ENCODE assay signal across 1 cellular context in genomic region chr19:16442386-16443276, GRCh38.
TF ChIP-seq lines count a peak whose summit lies in the region.

No MANE protein-coding gene starts in this region.

TF ChIP-seq in HEK293, 187 proteins besides CTCF, POLR2A, EP300 and RAD21 (continued from another document and continues in another):
- TF ChIP-seq, protein P1, sequence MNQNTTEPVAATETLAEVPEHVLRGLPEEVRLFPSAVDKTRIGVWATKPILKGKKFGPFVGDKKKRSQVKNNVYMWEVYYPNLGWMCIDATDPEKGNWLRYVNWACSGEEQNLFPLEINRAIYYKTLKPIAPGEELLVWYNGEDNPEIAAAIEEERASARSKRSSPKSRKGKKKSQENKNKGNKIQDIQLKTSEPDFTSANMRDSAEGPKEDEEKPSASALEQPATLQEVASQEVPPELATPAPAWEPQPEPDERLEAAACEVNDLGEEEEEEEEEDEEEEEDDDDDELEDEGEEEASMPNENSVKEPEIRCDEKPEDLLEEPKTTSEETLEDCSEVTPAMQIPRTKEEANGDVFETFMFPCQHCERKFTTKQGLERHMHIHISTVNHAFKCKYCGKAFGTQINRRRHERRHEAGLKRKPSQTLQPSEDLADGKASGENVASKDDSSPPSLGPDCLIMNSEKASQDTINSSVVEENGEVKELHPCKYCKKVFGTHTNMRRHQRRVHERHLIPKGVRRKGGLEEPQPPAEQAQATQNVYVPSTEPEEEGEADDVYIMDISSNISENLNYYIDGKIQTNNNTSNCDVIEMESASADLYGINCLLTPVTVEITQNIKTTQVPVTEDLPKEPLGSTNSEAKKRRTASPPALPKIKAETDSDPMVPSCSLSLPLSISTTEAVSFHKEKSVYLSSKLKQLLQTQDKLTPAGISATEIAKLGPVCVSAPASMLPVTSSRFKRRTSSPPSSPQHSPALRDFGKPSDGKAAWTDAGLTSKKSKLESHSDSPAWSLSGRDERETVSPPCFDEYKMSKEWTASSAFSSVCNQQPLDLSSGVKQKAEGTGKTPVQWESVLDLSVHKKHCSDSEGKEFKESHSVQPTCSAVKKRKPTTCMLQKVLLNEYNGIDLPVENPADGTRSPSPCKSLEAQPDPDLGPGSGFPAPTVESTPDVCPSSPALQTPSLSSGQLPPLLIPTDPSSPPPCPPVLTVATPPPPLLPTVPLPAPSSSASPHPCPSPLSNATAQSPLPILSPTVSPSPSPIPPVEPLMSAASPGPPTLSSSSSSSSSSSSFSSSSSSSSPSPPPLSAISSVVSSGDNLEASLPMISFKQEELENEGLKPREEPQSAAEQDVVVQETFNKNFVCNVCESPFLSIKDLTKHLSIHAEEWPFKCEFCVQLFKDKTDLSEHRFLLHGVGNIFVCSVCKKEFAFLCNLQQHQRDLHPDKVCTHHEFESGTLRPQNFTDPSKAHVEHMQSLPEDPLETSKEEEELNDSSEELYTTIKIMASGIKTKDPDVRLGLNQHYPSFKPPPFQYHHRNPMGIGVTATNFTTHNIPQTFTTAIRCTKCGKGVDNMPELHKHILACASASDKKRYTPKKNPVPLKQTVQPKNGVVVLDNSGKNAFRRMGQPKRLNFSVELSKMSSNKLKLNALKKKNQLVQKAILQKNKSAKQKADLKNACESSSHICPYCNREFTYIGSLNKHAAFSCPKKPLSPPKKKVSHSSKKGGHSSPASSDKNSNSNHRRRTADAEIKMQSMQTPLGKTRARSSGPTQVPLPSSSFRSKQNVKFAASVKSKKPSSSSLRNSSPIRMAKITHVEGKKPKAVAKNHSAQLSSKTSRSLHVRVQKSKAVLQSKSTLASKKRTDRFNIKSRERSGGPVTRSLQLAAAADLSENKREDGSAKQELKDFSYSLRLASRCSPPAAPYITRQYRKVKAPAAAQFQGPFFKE (tag by site-specific recombination; IDR thresholded peaks at IDR 0.05; ENCODE audit: borderline replicate concordance), result no peak
- peak; percentile 37; the same call in 1 of the 2 replicates for TF ChIP-seq ZBTB48 (tag by site-specific recombination; IDR thresholded peaks at IDR 0.05)
- no peak for TF ChIP-seq ZNF2 (tag by site-specific recombination; IDR thresholded peaks at IDR 0.05)
- TF ChIP-seq SP3 (tag by site-specific recombination; IDR thresholded peaks at IDR 0.05), result no peak
- TF ChIP-seq ZNF19 (tag by site-specific recombination; IDR thresholded peaks at IDR 0.05; ENCODE audit: low read depth), result no peak
- no peak for TF ChIP-seq YY2 (tag by site-specific recombination; IDR thresholded peaks at IDR 0.05)
- no peak for TF ChIP-seq ZNF518A (tag by site-specific recombination; conservative IDR thresholded peaks at IDR 0.05; ENCODE audit: low read depth)
- no peak for TF ChIP-seq ZNF37A (tag by site-specific recombination; IDR thresholded peaks at IDR 0.05)
- TF ChIP-seq ZNF664 (tag by site-specific recombination; IDR thresholded peaks at IDR 0.05), result 0 out of 2 replicates have a peak, but pooled peaks have one; percentile 33
- TF ChIP-seq ZNF837 (tag by site-specific recombination; IDR thresholded peaks at IDR 0.05), result no peak
- no peak for TF ChIP-seq ZNF112 (tag by site-specific recombination; IDR thresholded peaks at IDR 0.05)
- TF ChIP-seq ZIC2 (tag by site-specific recombination; IDR thresholded peaks at IDR 0.05), result peak; percentile 93
- TF ChIP-seq, protein P2, sequence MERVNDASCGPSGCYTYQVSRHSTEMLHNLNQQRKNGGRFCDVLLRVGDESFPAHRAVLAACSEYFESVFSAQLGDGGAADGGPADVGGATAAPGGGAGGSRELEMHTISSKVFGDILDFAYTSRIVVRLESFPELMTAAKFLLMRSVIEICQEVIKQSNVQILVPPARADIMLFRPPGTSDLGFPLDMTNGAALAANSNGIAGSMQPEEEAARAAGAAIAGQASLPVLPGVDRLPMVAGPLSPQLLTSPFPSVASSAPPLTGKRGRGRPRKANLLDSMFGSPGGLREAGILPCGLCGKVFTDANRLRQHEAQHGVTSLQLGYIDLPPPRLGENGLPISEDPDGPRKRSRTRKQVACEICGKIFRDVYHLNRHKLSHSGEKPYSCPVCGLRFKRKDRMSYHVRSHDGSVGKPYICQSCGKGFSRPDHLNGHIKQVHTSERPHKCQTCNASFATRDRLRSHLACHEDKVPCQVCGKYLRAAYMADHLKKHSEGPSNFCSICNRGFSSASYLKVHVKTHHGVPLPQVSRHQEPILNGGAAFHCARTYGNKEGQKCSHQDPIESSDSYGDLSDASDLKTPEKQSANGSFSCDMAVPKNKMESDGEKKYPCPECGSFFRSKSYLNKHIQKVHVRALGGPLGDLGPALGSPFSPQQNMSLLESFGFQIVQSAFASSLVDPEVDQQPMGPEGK (tag by site-specific recombination; IDR thresholded peaks at IDR 0.05), result peak; percentile 86
- TF ChIP-seq ZNF138 (tag by site-specific recombination; IDR thresholded peaks at IDR 0.05; ENCODE audit: borderline replicate concordance), result no peak
- peak; percentile 43; the same call in 1 of the 2 replicates for TF ChIP-seq ZNF335 (tag by site-specific recombination; conservative IDR thresholded peaks at IDR 0.05)
- TF ChIP-seq ZNF148 (tag by site-specific recombination; IDR thresholded peaks at IDR 0.05; ENCODE audit: borderline replicate concordance), result no peak
- TF ChIP-seq ZNF791 (tag by site-specific recombination; IDR thresholded peaks at IDR 0.05), result no peak
- peak; percentile 94 for TF ChIP-seq ZNF600 (tag by site-specific recombination; IDR thresholded peaks at IDR 0.05)
- TF ChIP-seq ZNF202 (tag by site-specific recombination; IDR thresholded peaks at IDR 0.05; ENCODE audit: borderline replicate concordance), result no peak
- no peak for TF ChIP-seq ZNF707 (tag by site-specific recombination; IDR thresholded peaks at IDR 0.05)
- TF ChIP-seq, protein P3, sequence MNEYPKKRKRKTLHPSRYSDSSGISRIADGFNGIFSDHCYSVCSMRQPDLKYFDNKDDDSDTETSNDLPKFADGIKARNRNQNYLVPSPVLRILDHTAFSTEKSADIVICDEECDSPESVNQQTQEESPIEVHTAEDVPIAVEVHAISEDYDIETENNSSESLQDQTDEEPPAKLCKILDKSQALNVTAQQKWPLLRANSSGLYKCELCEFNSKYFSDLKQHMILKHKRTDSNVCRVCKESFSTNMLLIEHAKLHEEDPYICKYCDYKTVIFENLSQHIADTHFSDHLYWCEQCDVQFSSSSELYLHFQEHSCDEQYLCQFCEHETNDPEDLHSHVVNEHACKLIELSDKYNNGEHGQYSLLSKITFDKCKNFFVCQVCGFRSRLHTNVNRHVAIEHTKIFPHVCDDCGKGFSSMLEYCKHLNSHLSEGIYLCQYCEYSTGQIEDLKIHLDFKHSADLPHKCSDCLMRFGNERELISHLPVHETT (tag by site-specific recombination; IDR thresholded peaks at IDR 0.05), result 0 out of 2 replicates have a peak, but pooled peaks have one; percentile 54
- no peak for TF ChIP-seq ZNF747 (tag by site-specific recombination; IDR thresholded peaks at IDR 0.05)
- no peak for TF ChIP-seq ZNF311 (tag by site-specific recombination; IDR thresholded peaks at IDR 0.05; ENCODE audit: borderline replicate concordance)
- TF ChIP-seq, protein P4, sequence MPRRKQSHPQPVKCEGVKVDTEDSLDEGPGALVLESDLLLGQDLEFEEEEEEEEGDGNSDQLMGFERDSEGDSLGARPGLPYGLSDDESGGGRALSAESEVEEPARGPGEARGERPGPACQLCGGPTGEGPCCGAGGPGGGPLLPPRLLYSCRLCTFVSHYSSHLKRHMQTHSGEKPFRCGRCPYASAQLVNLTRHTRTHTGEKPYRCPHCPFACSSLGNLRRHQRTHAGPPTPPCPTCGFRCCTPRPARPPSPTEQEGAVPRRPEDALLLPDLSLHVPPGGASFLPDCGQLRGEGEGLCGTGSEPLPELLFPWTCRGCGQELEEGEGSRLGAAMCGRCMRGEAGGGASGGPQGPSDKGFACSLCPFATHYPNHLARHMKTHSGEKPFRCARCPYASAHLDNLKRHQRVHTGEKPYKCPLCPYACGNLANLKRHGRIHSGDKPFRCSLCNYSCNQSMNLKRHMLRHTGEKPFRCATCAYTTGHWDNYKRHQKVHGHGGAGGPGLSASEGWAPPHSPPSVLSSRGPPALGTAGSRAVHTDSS (tag by site-specific recombination; IDR thresholded peaks at IDR 0.05), result no peak
- TF ChIP-seq ZNF555 (tag by site-specific recombination; conservative IDR thresholded peaks at IDR 0.05), result no peak
- peak; percentile 90 for TF ChIP-seq WT1 (tag by site-specific recombination; IDR thresholded peaks at IDR 0.05)
- peak; percentile 52; the same call in 1 of the 2 replicates for TF ChIP-seq KLF8 (tag by site-specific recombination; IDR thresholded peaks at IDR 0.05)
- no peak for TF ChIP-seq ZNF626 (tag by site-specific recombination; IDR thresholded peaks at IDR 0.05)
- no peak for TF ChIP-seq ZNF768 (tag by site-specific recombination; IDR thresholded peaks at IDR 0.05)
- TF ChIP-seq ZNF341 (tag by site-specific recombination; IDR thresholded peaks at IDR 0.05; ENCODE audit: low read depth), result peak; percentile 29; the same call in 1 of the 2 replicates
- no peak for TF ChIP-seq HOXD13 (CRISPR knock-in tag; IDR thresholded peaks at IDR 0.05; ENCODE audit: borderline replicate concordance)
- no peak for TF ChIP-seq GLI2 (tag by site-specific recombination; IDR thresholded peaks at IDR 0.05; ENCODE audit: borderline replicate concordance, low read depth)
- no peak for TF ChIP-seq ZNF561 (tag by site-specific recombination; IDR thresholded peaks at IDR 0.05; ENCODE audit: borderline replicate concordance)
- TF ChIP-seq ZNF433 (tag by site-specific recombination; IDR thresholded peaks at IDR 0.05; ENCODE audit: low read depth), result no peak
- TF ChIP-seq, protein P5, sequence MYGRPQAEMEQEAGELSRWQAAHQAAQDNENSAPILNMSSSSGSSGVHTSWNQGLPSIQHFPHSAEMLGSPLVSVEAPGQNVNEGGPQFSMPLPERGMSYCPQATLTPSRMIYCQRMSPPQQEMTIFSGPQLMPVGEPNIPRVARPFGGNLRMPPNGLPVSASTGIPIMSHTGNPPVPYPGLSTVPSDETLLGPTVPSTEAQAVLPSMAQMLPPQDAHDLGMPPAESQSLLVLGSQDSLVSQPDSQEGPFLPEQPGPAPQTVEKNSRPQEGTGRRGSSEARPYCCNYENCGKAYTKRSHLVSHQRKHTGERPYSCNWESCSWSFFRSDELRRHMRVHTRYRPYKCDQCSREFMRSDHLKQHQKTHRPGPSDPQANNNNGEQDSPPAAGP (tag by site-specific recombination; IDR thresholded peaks at IDR 0.05), result peak; percentile 86; the same call in 1 of the 2 replicates
- TF ChIP-seq BCL11A (tag by site-specific recombination; IDR thresholded peaks at IDR 0.05; ENCODE audit: low read depth), result peak; percentile 48; the same call in 1 of the 2 replicates
- no peak for TF ChIP-seq ZBTB7A (tag by site-specific recombination; IDR thresholded peaks at IDR 0.05; ENCODE audit: low read depth)
- TF ChIP-seq RBAK (tag by site-specific recombination; IDR thresholded peaks at IDR 0.05), result no peak
- no peak for TF ChIP-seq REPIN1 (tag by site-specific recombination; IDR thresholded peaks at IDR 0.05; ENCODE audit: low read depth)
- no peak for TF ChIP-seq ZSCAN23 (tag by site-specific recombination; IDR thresholded peaks at IDR 0.05)
- no peak for TF ChIP-seq ZNF654 (tag by site-specific recombination; IDR thresholded peaks at IDR 0.05; ENCODE audit: low read depth)
- TF ChIP-seq ZNF585B (tag by site-specific recombination; IDR thresholded peaks at IDR 0.05), result no peak
- no peak for TF ChIP-seq ZNF292 (tag by site-specific recombination; IDR thresholded peaks at IDR 0.05; ENCODE audit: borderline replicate concordance, low read depth)
- TF ChIP-seq HOXA7 (CRISPR knock-in tag; IDR thresholded peaks at IDR 0.05; ENCODE audit: borderline replicate concordance), result no peak
- no peak for TF ChIP-seq ZNF624 (tag by site-specific recombination; IDR thresholded peaks at IDR 0.05)
- 0 out of 2 replicates have a peak, but pooled peaks have one; percentile 36 for TF ChIP-seq ZNF366 (tag by site-specific recombination; conservative IDR thresholded peaks at IDR 0.05)
- TF ChIP-seq ZNF184 (tag by site-specific recombination; IDR thresholded peaks at IDR 0.05), result no peak
